ENCODE assay signal across 8 cellular contexts in genomic region chr11:78385205-78385604, GRCh38.
"Had no signal": no experiment of that assay in that cellular context is flagged by ENCODE, and none has a peak within 500 bp of the region (broad histone marks: within the 10 kb centered on the region; RNA-seq: fewer than 3 reads in every experiment).

No MANE protein-coding gene starts in this region.

- H3K4me3 ChIP-seq: GM12878 had no signal

- FAIRE-seq: G401.6, GM12878, GM12891, GM12892, GM18507, GM19239 had no signal

- DNase-seq: GDM1, GF-D8 had no signal

- ATAC-seq: GM12878 had no signal
